Comparison of ENCODE assay signal across 12 cellular contexts in genomic region chrX:49331841-49332240, GRCh38. TPM values are rescaled to one million over a fixed set of nuclear protein-coding genes. Genes with fewer than 3 reads are reported as not detected.
DNase-seq lines count a peak whose midpoint lies in the region; ATAC-seq and TF ChIP-seq lines count a peak whose summit lies in the region.
"Not testable (repeated sequence)": the region's sequence is repeated elsewhere in the genome, so short reads cannot be mapped to it uniquely, and the experiment has no call there.
"Had no signal": no experiment of that assay in that cellular context is flagged by ENCODE, and none has a peak within 500 bp of the region (broad histone marks: within the 10 kb centered on the region; RNA-seq: fewer than 3 reads in every experiment).

No MANE protein-coding gene starts in this region.

- H3K9me3 ChIP-seq in lower lobe of right lung: not testable (repeated sequence)

- not testable (repeated sequence) for H3K4me3 ChIP-seq in lower lobe of right lung

- H3K4me1 Mint-ChIP-seq in activated T-cell treated with anti-CD3 and anti-CD28 coated beads, Interleukin-2, amount 50 U/mL, for 4 hours (ENCODE audit: low read depth): not testable (repeated sequence)

- H3K4me1 ChIP-seq in lower lobe of right lung: not testable (repeated sequence)

- intact Hi-C loops in left ventricle myocardium superior (cut with micrococcal nuclease); lower lobe of right lung (cut with DNase I): not testable (repeated sequence)

- not testable (repeated sequence) for H3K36me3 Mint-ChIP-seq in activated T-cell treated with anti-CD3 and anti-CD28 coated beads, Interleukin-2, amount 50 U/mL, for 4 hours (ENCODE audit: insufficient read depth)

- H3K9me3 Mint-ChIP-seq in activated T-cell treated with anti-CD3 and anti-CD28 coated beads, Interleukin-2, amount 50 U/mL, for 4 hours: not testable (repeated sequence)

- not testable (repeated sequence) for H3K4me3 Mint-ChIP-seq in activated T-cell treated with anti-CD3 and anti-CD28 coated beads, Interleukin-2, amount 50 U/mL, for 4 hours

- not testable (repeated sequence) for H3K27ac ChIP-seq in lower lobe of right lung

- TF ChIP-seq CTCF in lower lobe of right lung (IDR thresholded peaks at IDR 0.05): not testable (repeated sequence)

- H3K27me3 Mint-ChIP-seq in activated T-cell treated with anti-CD3 and anti-CD28 coated beads, Interleukin-2, amount 50 U/mL, for 4 hours (ENCODE audit: low read depth): not testable (repeated sequence)

- ATAC-seq in activated T-cell treated with anti-CD3 and anti-CD28 coated beads, Interleukin-2, amount 50 U/mL, for 4 hours; left ventricle myocardium superior; lower lobe of right lung: not testable (repeated sequence)

- DNase-seq in activated CD8-positive, alpha-beta memory T cell treated with anti-CD3 and anti-CD28 coated beads for 24 hours: peak; percentile 74
- DNase-seq in activated T-cell treated with anti-CD3 and anti-CD28 coated beads, Interleukin-2, amount 50 U/mL, for 4 hours: peak; percentile 32
- DNase-seq in activated gamma-delta T cell treated with Interleukin-2 at 50 U/mL for 16 hours: peak; percentile 41
- DNase-seq in left ventricle myocardium superior: peak; percentile 41
- peak; percentile 51 for DNase-seq in lower lobe of right lung
- peak; percentile 31 for DNase-seq in stimulated activated CD8-positive, alpha-beta memory T cell treated with anti-CD3 and anti-CD28 coated beads, Interleukin-12 subunit alpha, Interleukin-12 subunit beta, amount 100 ng/mL, for 4 hours (ENCODE audit: low read depth)

- not testable (repeated sequence) for H3K36me3 ChIP-seq in lower lobe of right lung

- H3K27me3 ChIP-seq in lower lobe of right lung (ENCODE audit: low read depth): not testable (repeated sequence)

RNA-seq across cellular contexts. Expression of gene GAGE13, which starts 0.5 kb away (rescaled TPM):
- not detected for total RNA-seq in activated T-cell treated with anti-CD3 and anti-CD28 coated beads, Interleukin-2, amount 50 U/mL, for 4 hours
- not detected for total RNA-seq in left ventricle myocardium superior
- not detected for total RNA-seq in lower lobe of right lung
- total RNA-seq: A172; B cell; Calu3; CD8-positive, alpha-beta T cell; GM23338; HT-29 had no signal

RNA-seq across cellular contexts. Expression of gene GAGE12J, which starts 10.0 kb away (rescaled TPM):
- total RNA-seq in activated T-cell treated with anti-CD3 and anti-CD28 coated beads, Interleukin-2, amount 50 U/mL, for 4 hours: not detected
- not detected for total RNA-seq in left ventricle myocardium superior
- not detected for total RNA-seq in lower lobe of right lung
- total RNA-seq: A172; B cell; Calu3; CD8-positive, alpha-beta T cell; GM23338; HT-29 had no signal

RNA-seq across cellular contexts. Expression of gene GAGE10, which starts 28.4 kb away (rescaled TPM):
- not detected for total RNA-seq in activated T-cell treated with anti-CD3 and anti-CD28 coated beads, Interleukin-2, amount 50 U/mL, for 4 hours
- total RNA-seq in left ventricle myocardium superior: not detected
- not detected for total RNA-seq in lower lobe of right lung
- total RNA-seq: A172; B cell; Calu3; CD8-positive, alpha-beta T cell; GM23338; HT-29 had no signal
